Comparison of ENCODE assay signal across 8 cellular contexts in the genomic region with DNA sequence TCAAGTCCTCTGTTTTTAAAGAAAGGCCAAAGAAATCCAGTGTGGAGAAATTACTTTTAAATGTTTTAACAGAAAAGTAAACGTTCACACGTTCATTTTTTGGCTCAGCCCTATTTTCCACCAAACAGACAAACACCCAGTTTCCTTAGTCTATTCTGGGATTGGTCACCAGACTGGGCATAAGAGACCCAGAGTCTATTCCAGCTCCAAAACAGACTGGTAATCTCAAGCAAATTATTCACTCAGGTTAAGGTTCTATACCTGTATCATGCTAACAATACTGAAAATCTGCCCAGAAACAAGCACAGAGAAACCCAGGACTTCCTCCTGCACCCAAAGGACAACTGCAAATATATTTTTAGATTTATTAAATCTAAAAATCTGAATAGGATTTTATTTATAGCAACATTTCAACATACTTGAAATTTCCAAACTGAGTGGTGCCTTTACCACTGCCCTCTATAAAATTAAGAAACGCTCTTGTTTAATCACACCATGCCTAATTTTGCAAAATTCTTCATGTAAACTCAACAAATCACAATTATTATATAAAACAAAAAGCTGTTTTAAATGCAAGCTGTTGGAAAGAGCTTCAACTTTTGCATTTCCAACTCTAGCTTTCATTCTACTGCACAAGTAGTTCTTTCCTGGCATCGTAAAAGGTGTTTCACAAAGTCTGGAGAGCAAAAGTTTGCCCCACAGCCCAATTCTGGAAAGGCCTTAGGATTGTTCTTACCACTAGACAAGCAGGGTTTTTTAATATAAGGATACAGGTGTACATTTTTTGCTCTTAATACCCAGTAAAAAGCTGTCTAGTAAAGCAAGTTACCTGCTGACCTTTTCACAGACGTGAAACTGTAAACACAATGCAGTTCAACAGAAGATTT. TPM values are rescaled to one million over a fixed set of nuclear protein-coding genes. Genes with fewer than 3 reads are reported as not detected.
A peak's percentile ranks its signal among the peaks of the same experiment; 100 is the strongest.
DNase-seq lines count a peak whose midpoint lies in the region; ATAC-seq and TF ChIP-seq lines count a peak whose summit lies in the region.

No MANE protein-coding gene starts in this region.

- no peaks in the 10 kb centered on the region for H3K27me3 Mint-ChIP-seq in CD8-positive, alpha-beta T cell (ENCODE audit: low read depth)
- no peaks in the 10 kb centered on the region for H3K27me3 Mint-ChIP-seq in natural killer cell treated with Interleukin-12 subunit alpha and Interleukin-12 subunit beta and Interleukin-15 and Interleukin-18, amount 100 ng/mL, for 72 hours

- peaks cover 3% of the 10 kb centered on the region for H3K9me3 Mint-ChIP-seq in CD8-positive, alpha-beta T cell
- no peaks in the 10 kb centered on the region for H3K9me3 Mint-ChIP-seq in natural killer cell treated with Interleukin-12 subunit alpha and Interleukin-12 subunit beta and Interleukin-15 and Interleukin-18, amount 100 ng/mL, for 72 hours

- H3K36me3 ChIP-seq in CD8-positive, alpha-beta T cell (ENCODE audit: insufficient read depth, low read length) = no peaks in the 10 kb centered on the region
- H3K36me3 ChIP-seq in colonic mucosa = no peaks in the 10 kb centered on the region

- no peaks in the 10 kb centered on the region for H3K9me3 ChIP-seq in CD8-positive, alpha-beta T cell (ENCODE audit: low read length)
- no peaks in the 10 kb centered on the region for H3K9me3 ChIP-seq in colonic mucosa

- no peaks in the 10 kb centered on the region for H3K27me3 ChIP-seq in CD8-positive, alpha-beta T cell (ENCODE audit: insufficient read depth, low read length)
- no peaks in the 10 kb centered on the region for H3K27me3 ChIP-seq in colonic mucosa

- H3K27ac ChIP-seq in CD8-positive, alpha-beta T cell (ENCODE audit: low read depth, low read length) = peak overlapping the region; percentile 64
- H3K27ac ChIP-seq in colonic mucosa = no peak overlapping the region

- CTCF ChIA-PET in CD8-positive, alpha-beta T cell (lab: Charles Lee) = no interaction called here

- H3K4me3 Mint-ChIP-seq in CD8-positive, alpha-beta T cell = peak overlapping the region; percentile 92
- H3K4me3 Mint-ChIP-seq in natural killer cell treated with Interleukin-12 subunit alpha and Interleukin-12 subunit beta and Interleukin-15 and Interleukin-18, amount 100 ng/mL, for 72 hours = peak overlapping the region; percentile 74

- peak; percentile 7 for ATAC-seq in CD8-positive, alpha-beta T cell
- ATAC-seq in HG03432 (IDR thresholded peaks at IDR 0.05; ENCODE audit: unreplicated experiment) = peak; percentile 5
- no peak for ATAC-seq in natural killer cell treated with Interleukin-12 subunit alpha and Interleukin-12 subunit beta and Interleukin-15 and Interleukin-18, amount 100 ng/mL, for 72 hours
- no peak for ATAC-seq in HG03378 (IDR thresholded peaks at IDR 0.05; ENCODE audit: unreplicated experiment)

- H3K4me3 ChIP-seq in CD8-positive, alpha-beta T cell (ENCODE audit: low read depth, low read length) = peak overlapping the region; percentile 60
- peak overlapping the region; percentile 57 for H3K4me3 ChIP-seq in colonic mucosa

- peaks cover 9% of the 10 kb centered on the region for H3K36me3 Mint-ChIP-seq in CD8-positive, alpha-beta T cell
- H3K36me3 Mint-ChIP-seq in natural killer cell treated with Interleukin-12 subunit alpha and Interleukin-12 subunit beta and Interleukin-15 and Interleukin-18, amount 100 ng/mL, for 72 hours = no peaks in the 10 kb centered on the region

- H3K9ac ChIP-seq in colonic mucosa (ENCODE audit: low read depth in 2 of 2, low read length in 2 of 2) = peak overlapping the region; percentile 51 to 65

- intact Hi-C loops in CD8-positive, alpha-beta T cell (cut with DNase I, micrococcal nuclease) = loop anchor here (1.0 to 5.0 kb wide), 4 partner anchors 19 to 299 kb away; a partner anchor contains a TSS
- intact Hi-C loops in colonic mucosa (cut with DNase I) = no loop called here

- peaks cover 78% of the 10 kb centered on the region for H3K4me1 Mint-ChIP-seq in CD8-positive, alpha-beta T cell (ENCODE audit: low read depth)
- peaks cover 52 to 67% of the 10 kb centered on the region in 2 donors for H3K4me1 Mint-ChIP-seq in natural killer cell treated with Interleukin-12 subunit alpha and Interleukin-12 subunit beta and Interleukin-15 and Interleukin-18, amount 100 ng/mL, for 72 hours (ENCODE audit: low read depth in 2 of 2)

- no peak for DNase-seq in CD8-positive, alpha-beta T cell
- no peak for DNase-seq in colonic mucosa
- DNase-seq in natural killer cell treated with Interleukin-12 subunit alpha and Interleukin-12 subunit beta and Interleukin-15 and Interleukin-18, amount 100 ng/mL, for 72 hours (ENCODE audit: low spot score) = no peak
- DNase-seq in HK-2 (ENCODE audit: unreplicated experiment) = no peak
- DNase-seq in NCI-H82 treated with DMSO at 0.1 percent for 48 hours (lab: John Stamatoyannopoulos, UW; ENCODE audit: unreplicated experiment) = no peak
- no peak for DNase-seq in stimulated activated CD4-positive, alpha-beta T cell treated with anti-CD3 and anti-CD28 coated beads, Interleukin-1b, Interleukin-23, amount 100 ng/mL, for 48 hours

- H3K27ac Mint-ChIP-seq in CD8-positive, alpha-beta T cell = peak overlapping the region; percentile 97
- peak overlapping the region in 1 of 2 donors; percentile 73 for H3K27ac Mint-ChIP-seq in natural killer cell treated with Interleukin-12 subunit alpha and Interleukin-12 subunit beta and Interleukin-15 and Interleukin-18, amount 100 ng/mL, for 72 hours

- POLR2A ChIA-PET in CD8-positive, alpha-beta T cell (lab: Charles Lee) = interaction anchor here (0.7 to 2.3 kb wide), 5 partner anchors 8 to 46 kb away, joined by 3 to 16 read pairs (median 3); a partner anchor contains a TSS

- TF ChIP-seq CTCF in CD8-positive, alpha-beta T cell (IDR thresholded peaks at IDR 0.05) = no peak
- TF ChIP-seq CTCF in colonic mucosa (IDR thresholded peaks at IDR 0.05) = no peak

- peaks cover 24% of the 10 kb centered on the region for H3K4me1 ChIP-seq in CD8-positive, alpha-beta T cell (ENCODE audit: insufficient read depth, low read length)
- no peaks in the 10 kb centered on the region for H3K4me1 ChIP-seq in colonic mucosa

RNA-seq across cellular contexts. Expression of a gene that starts 18.7 kb away (rescaled TPM):
- 10 to 100 TPM; 32.2 to 35.9 TPM for total RNA-seq in CD8-positive, alpha-beta T cell
- total RNA-seq in colonic mucosa = 10 to 100 TPM; 35.4 to 50.1 TPM
- total RNA-seq in natural killer cell treated with Interleukin-12 subunit alpha and Interleukin-12 subunit beta and Interleukin-15 and Interleukin-18, amount 100 ng/mL, for 72 hours = 10 to 100 TPM; 40.9 to 51.8 TPM

Comparison
In these comparisons a context has a peak if more than half of its experiments do, and no peak if none do; other contexts are left out.
1. ATAC-seq: peak in CD8-positive, alpha-beta T cell (single experiment) and HG03432 (single experiment); none in natural killer cell treated with Interleukin-12 subunit alpha and Interleukin-12 subunit beta and Interleukin-15 and Interleukin-18, amount 100 ng/mL, for 72 hours (0 of 2) and HG03378 (single experiment).